ENCODE assay signal across 8 cellular contexts in genomic region chr2:69797836-69798465, GRCh38. TPM values are rescaled to one million over a fixed set of nuclear protein-coding genes. Genes with fewer than 3 reads are reported as not detected.
A peak's percentile ranks its signal among the peaks of the same experiment; 100 is the strongest.
DNase-seq lines count a peak whose midpoint lies in the region; ATAC-seq, FAIRE-seq and TF ChIP-seq lines count a peak whose summit lies in the region.

No MANE protein-coding gene starts in this region.

- peaks cover 19% of the 10 kb centered on the region; the same call in 1 of the 2 replicates for H3F3A ChIP-seq in GM23248 (ENCODE audit: insufficient read depth)
- no peaks in the 10 kb centered on the region for H3F3A ChIP-seq in smooth muscle cell (ENCODE audit: low read depth)

- H3K79me2 ChIP-seq in GM23248 (ENCODE audit: insufficient read depth) = no peaks in the 10 kb centered on the region
- no peaks in the 10 kb centered on the region for H3K79me2 ChIP-seq in smooth muscle cell (ENCODE audit: low read depth)

- intact Hi-C loops in kidney (cut with DNase I) = no loop called here

- H2AFZ ChIP-seq in GM23248 (peak overlapping the region; percentile 71), smooth muscle cell (ENCODE audit: low read depth) (no peak overlapping the region)

- H3K27ac ChIP-seq in GM23248 = peak overlapping the region; percentile 93
- H3K27ac ChIP-seq in kidney (ENCODE audit: low read depth in 2 of 2, low read length in 2 of 2) = peak overlapping the region; percentile 69 to 92
- peak overlapping the region; percentile 84 for H3K27ac ChIP-seq in smooth muscle cell (ENCODE audit: low read depth)

- H3K36me3 ChIP-seq in GM23248 (ENCODE audit: low read depth) = 0 out of 2 replicates have a peak, but pooled peaks cover 3% of the 10 kb centered on the region
- H3K36me3 ChIP-seq in adipocyte (ENCODE audit: control insufficient read depth, insufficient read depth, low read length, severe bottlenecking) = no peaks in the 10 kb centered on the region
- no peaks in the 10 kb centered on the region for H3K36me3 ChIP-seq in kidney (ENCODE audit: control insufficient read depth in 1 of 2, insufficient read depth in 2 of 2, low read length in 2 of 2)
- H3K36me3 ChIP-seq in smooth muscle cell (ENCODE audit: low read depth) = no peaks in the 10 kb centered on the region

- no peaks in the 10 kb centered on the region for H3K27me3 Mint-ChIP-seq in activated T-cell treated with anti-CD3 and anti-CD28 coated beads, Interleukin-2, amount 50 U/mL, for 72 hours (ENCODE audit: low read depth)

- in situ Hi-C loops in GM23248 (cut with MboI) = no loop called here

- H3K4me3 ChIP-seq in GM23248 = peak overlapping the region; percentile 74
- peak overlapping the region; percentile 82 for H3K4me3 ChIP-seq in adipocyte (ENCODE audit: low read length)
- peak overlapping the region; percentile 43 to 58 for H3K4me3 ChIP-seq in kidney (ENCODE audit: low read length in 2 of 2)
- peak overlapping the region; percentile 35 for H3K4me3 ChIP-seq in smooth muscle cell

- peaks cover 16% of the 10 kb centered on the region for H3K4me1 Mint-ChIP-seq in activated T-cell treated with anti-CD3 and anti-CD28 coated beads, Interleukin-2, amount 50 U/mL, for 72 hours (ENCODE audit: low read depth)

- 48 to 54% methylated on average over 3 of the region's 3 CpGs for WGBS in GM23248 (ENCODE audit: low coverage in 1 of 2, low lambda C conversion rate in 2 of 2, missing lambda C conversion rate in 2 of 2), 2 experiments
- 43% methylated on average over 3 of the region's 3 CpGs for WGBS in smooth muscle cell (ENCODE audit: low lambda C conversion rate)

- H3K4me1 ChIP-seq in GM23248 (ENCODE audit: insufficient read depth) = peaks cover 18% of the 10 kb centered on the region
- H3K4me1 ChIP-seq in adipocyte (ENCODE audit: control insufficient read depth, insufficient read depth, low read length) = peaks cover 25% of the 10 kb centered on the region
- H3K4me1 ChIP-seq in kidney (ENCODE audit: control insufficient read depth in 1 of 2, insufficient read depth in 1 of 2, low read depth in 1 of 2, low read length in 2 of 2) = peaks cover 20 to 23% of the 10 kb centered on the region in 2 donors
- peaks cover 8% of the 10 kb centered on the region for H3K4me1 ChIP-seq in smooth muscle cell (ENCODE audit: low read depth)

- H3K9me2 ChIP-seq in GM23248 (ENCODE audit: insufficient read depth) = no peaks in the 10 kb centered on the region

- no peak for ATAC-seq in GM18909 (IDR thresholded peaks at IDR 0.05; ENCODE audit: poor library complexity, unreplicated experiment)
- no peak for ATAC-seq in activated T-cell treated with anti-CD3 and anti-CD28 coated beads, Interleukin-2, amount 50 U/mL, for 72 hours (replicated peaks in 1 of 2)
- no peak for ATAC-seq in HG02938 (IDR thresholded peaks at IDR 0.05; ENCODE audit: unreplicated experiment)

- no peaks in the 10 kb centered on the region for H3K9me3 ChIP-seq in GM23248 (ENCODE audit: low read depth)
- no peaks in the 10 kb centered on the region for H3K9me3 ChIP-seq in adipocyte (ENCODE audit: control insufficient read depth, low read length)
- no peaks in the 10 kb centered on the region for H3K9me3 ChIP-seq in kidney (ENCODE audit: control insufficient read depth in 1 of 2, low read length in 2 of 2)
- H3K9me3 ChIP-seq in smooth muscle cell (replicated peaks; ENCODE audit: low read depth) = no peaks in the 10 kb centered on the region

- H3K27me3 ChIP-seq in GM23248 (replicated peaks; ENCODE audit: insufficient read depth) (no peaks in the 10 kb centered on the region), adipocyte (replicated peaks; ENCODE audit: control insufficient read depth, insufficient read depth, low read length) (no peaks in the 10 kb centered on the region), smooth muscle cell (ENCODE audit: low read depth) (no peaks in the 10 kb centered on the region)

- peak overlapping the region in 1 of 2 donors; percentile 9 for H3K4me3 Mint-ChIP-seq in activated T-cell treated with anti-CD3 and anti-CD28 coated beads, Interleukin-2, amount 50 U/mL, for 72 hours

- H3K27ac Mint-ChIP-seq in activated T-cell treated with anti-CD3 and anti-CD28 coated beads, Interleukin-2, amount 50 U/mL, for 72 hours = no peak overlapping the region

- DNase-seq in GM23248 (peak; percentile 60), adipocyte (ENCODE audit: low read depth) (peak; percentile 47), kidney (no peak), smooth muscle cell (lab: John Stamatoyannopoulos, UW; ENCODE audit: unreplicated experiment) (no peak), NCI-H2196 (lab: John Stamatoyannopoulos, UW; ENCODE audit: unreplicated experiment) (no peak)
- no peak for DNase-seq in activated T-cell treated with anti-CD3 and anti-CD28 coated beads, Interleukin-2, amount 50 U/mL, for 72 hours

- H3K4me2 ChIP-seq in GM23248 (ENCODE audit: unreplicated experiment) (peak overlapping the region; percentile 99), smooth muscle cell (peak overlapping the region; percentile 67)

- no peaks in the 10 kb centered on the region for H3K9me3 Mint-ChIP-seq in activated T-cell treated with anti-CD3 and anti-CD28 coated beads, Interleukin-2, amount 50 U/mL, for 72 hours

- TF ChIP-seq CTCF in kidney (IDR thresholded peaks at IDR 0.05; ENCODE audit: borderline replicate concordance, extremely low read depth, insufficient read depth) = no peak
- TF ChIP-seq CTCF in smooth muscle cell (IDR thresholded peaks at IDR 0.05; ENCODE audit: borderline replicate concordance, insufficient read depth, poor library complexity, severe bottlenecking) = no peak

- peak overlapping the region; percentile 83 for H3K9ac ChIP-seq in GM23248
- peak overlapping the region; percentile 72 for H3K9ac ChIP-seq in adipocyte (ENCODE audit: low read length)
- H3K9ac ChIP-seq in kidney (ENCODE audit: low read length in 2 of 2) = peak overlapping the region; percentile 49 to 56
- H3K9ac ChIP-seq in smooth muscle cell (ENCODE audit: low read depth) = peak overlapping the region; percentile 75

- no peaks in the 10 kb centered on the region for H3K36me3 Mint-ChIP-seq in activated T-cell treated with anti-CD3 and anti-CD28 coated beads, Interleukin-2, amount 50 U/mL, for 72 hours (ENCODE audit: insufficient read depth in 2 of 2)

- H4K20me1 ChIP-seq in GM23248 (ENCODE audit: insufficient read depth) (no peaks in the 10 kb centered on the region), smooth muscle cell (ENCODE audit: low read depth) (no peaks in the 10 kb centered on the region)

- no peak for FAIRE-seq in kidney (lab: Jason Lieb, UNC)

RNA-seq across cellular contexts. Expression of gene GMCL1, which starts 31.5 kb away (rescaled TPM):
- total RNA-seq in GM23248 (2014; rRNA removed; shearing (Covaris generic)) = 9.6 and 15.7 TPM in 2 replicates
- polyA plus RNA-seq in GM23248 (2016; fragmentation: Nextera tagmentation; extraction: Ambion mirVana) (13.8 and 14.5 TPM in 2 replicates), kidney (ENCODE audit: insufficient read depth, low read depth, low replicate concordance) (6.3 TPM), smooth muscle cell (9.4 and 10.6 TPM in 2 replicates)
- total RNA-seq in kidney (14.0 TPM), smooth muscle cell (10.4 and 14.7 TPM in 2 replicates)
- total RNA-seq in activated T-cell treated with anti-CD3 and anti-CD28 coated beads, Interleukin-2, amount 50 U/mL, for 72 hours = 10 to 100 TPM; 23.7 to 25.4 TPM

RNA-seq across cellular contexts. Expression of gene ANXA4, which starts 56.0 kb away (rescaled TPM):
- 31.0 and 35.7 TPM in 2 replicates for total RNA-seq in GM23248 (2014; rRNA removed; shearing (Covaris generic))
- polyA plus RNA-seq in GM23248 (2016; fragmentation: Nextera tagmentation; extraction: Ambion mirVana) (113 and 122 TPM in 2 replicates), kidney (ENCODE audit: insufficient read depth, low read depth, low replicate concordance) (168 TPM), smooth muscle cell (32.8 and 56.6 TPM in 2 replicates)
- total RNA-seq in kidney (287 TPM), smooth muscle cell (13.3 and 14.7 TPM in 2 replicates)
- total RNA-seq in activated T-cell treated with anti-CD3 and anti-CD28 coated beads, Interleukin-2, amount 50 U/mL, for 72 hours = 10 to 100 TPM; 25.3 to 30.2 TPM

Comparison
In these comparisons a context has a peak if more than half of its experiments do, and no peak if none do; other contexts are left out.
1. DNase-seq: peak in GM23248 (single experiment) and adipocyte (single experiment); none in kidney (single experiment), smooth muscle cell (single experiment), activated T-cell treated with anti-CD3 and anti-CD28 coated beads, Interleukin-2, amount 50 U/mL, for 72 hours (0 of 2) and NCI-H2196 (single experiment).
2. Peak in every context shown above with its lines, with median percentiles within 50 percentile points of each other: H3K27ac ChIP-seq, H3K4me3 ChIP-seq and H3K9ac ChIP-seq.